ENCODE assay signal across 35 cellular contexts in genomic region chr6:163014736-163015135, GRCh38.
"Had no signal": no experiment of that assay in that cellular context is flagged by ENCODE, and none has a peak within 500 bp of the region (broad histone marks: within the 10 kb centered on the region; RNA-seq: fewer than 3 reads in every experiment).

No MANE protein-coding gene starts in this region.

- H3K4me1 Mint-ChIP-seq: activated B cell treated with CpG ODN at 0.5 μM for 24 hours; activated CD4-positive, alpha-beta T cell treated with anti-CD3 and anti-CD28 coated beads, Interleukin-2, amount 10 ng/mL, durations not matched to agents 24 days and 14 days; activated CD8-positive, alpha-beta memory T cell treated with anti-CD3 and anti-CD28 coated beads, Interleukin-2, amount 10 ng/mL, durations not matched to agents 7 days and 5 days; activated naive CD4-positive, alpha-beta T cell treated with anti-CD3 and anti-CD28 coated beads, Interleukin-2, amount 50 U/mL, for 24 hours; activated naive CD8-positive, alpha-beta T cell treated with anti-CD3 and anti-CD28 coated beads for 36 hours; activated naive CD8-positive, alpha-beta T cell treated with anti-CD3 and anti-CD28 coated beads, Interleukin-2, amount 50 U/mL, for 24 hours; central memory CD8-positive, alpha-beta T cell; T-helper 17 cell had no signal

- H3K27ac Mint-ChIP-seq: activated B cell treated with CpG ODN at 0.5 μM for 24 hours; activated CD4-positive, alpha-beta memory T cell treated with anti-CD3 and anti-CD28 coated beads for 36 hours; activated CD4-positive, alpha-beta T cell treated with anti-CD3 and anti-CD28 coated beads, Interleukin-2, amount 10 ng/mL, durations not matched to agents 24 days and 14 days; activated CD8-positive, alpha-beta memory T cell treated with anti-CD3 and anti-CD28 coated beads, Interleukin-2, amount 10 ng/mL, durations not matched to agents 7 days and 5 days; activated CD8-positive, alpha-beta T cell treated with anti-CD3 and anti-CD28 coated beads, Interleukin-2, amount 10 ng/mL, durations not matched to agents 7 days and 5 days; activated naive CD4-positive, alpha-beta T cell treated with anti-CD3 and anti-CD28 coated beads for 36 hours; activated naive CD4-positive, alpha-beta T cell treated with anti-CD3 and anti-CD28 coated beads, Interleukin-2, amount 50 U/mL, for 24 hours; activated naive CD8-positive, alpha-beta T cell treated with anti-CD3 and anti-CD28 coated beads for 36 hours; activated naive CD8-positive, alpha-beta T cell treated with anti-CD3 and anti-CD28 coated beads, Interleukin-2, amount 50 U/mL, for 24 hours; activated T-helper 1 cell treated with anti-CD3 and anti-CD28 coated beads, Interleukin-12 subunit alpha, Interleukin-12 subunit beta, Interleukin-2, Interleukin-4 antibody, amounts not matched to agents 30 ng/mL and 10 ng/mL and 1 ng/mL, durations not matched to agents 14 hours and 24 hours and 36 hours; activated T-helper 2 cell treated with anti-CD3 and anti-CD28 coated beads, Interferon-gamma antibody, Interleukin-2, Interleukin-4, amounts not matched to agents 10 μg/mL and 5 μg/mL and 100 μg/mL, durations not matched to agents 14 hours and 24 hours and 36 hours; effector memory CD8-positive, alpha-beta T cell; T-helper 17 cell; T-helper 2 cell treated with Interferon-gamma antibody and Interleukin-4, amounts not matched to agents 5 μg/mL and 100 μg/mL, for 36 hours had no signal

- H3K79me2 ChIP-seq: hepatocyte had no signal

- H3K27me3 ChIP-seq: ascending aorta, brain microvascular endothelial cell, esophagus squamous epithelium, gastroesophageal sphincter, heart right ventricle, hepatocyte had no signal

- H3K27ac ChIP-seq: ascending aorta, brain microvascular endothelial cell, epithelial cell of prostate, esophagus squamous epithelium, gastroesophageal sphincter, heart right ventricle, hepatocyte, WERI-Rb-1 had no signal

- DNase-seq: activated B cell treated with CpG ODN at 0.5 μM for 24 hours; activated CD4-positive, alpha-beta memory T cell treated with anti-CD3 and anti-CD28 coated beads for 36 hours; activated CD4-positive, alpha-beta T cell treated with anti-CD3 and anti-CD28 coated beads, Interleukin-2, amount 10 ng/mL, durations not matched to agents 24 days and 14 days; activated CD8-positive, alpha-beta memory T cell treated with anti-CD3 and anti-CD28 coated beads, Interleukin-2, amount 10 ng/mL, durations not matched to agents 7 days and 5 days; activated CD8-positive, alpha-beta memory T cell treated with anti-CD3 and anti-CD28 coated beads, Interleukin-2, amount 50 U/mL, for 4 hours; activated CD8-positive, alpha-beta T cell treated with anti-CD3 and anti-CD28 coated beads, Interleukin-2, amount 10 ng/mL, durations not matched to agents 7 days and 5 days; activated effector memory CD4-positive, alpha-beta T cell treated with anti-CD3 and anti-CD28 coated beads, Interleukin-2, amount 50 U/mL, for 16 hours; activated naive CD4-positive, alpha-beta T cell treated with anti-CD3 and anti-CD28 coated beads for 36 hours; activated naive CD8-positive, alpha-beta T cell treated with anti-CD3 and anti-CD28 coated beads for 36 hours; activated naive CD8-positive, alpha-beta T cell treated with anti-CD3 and anti-CD28 coated beads, Interleukin-2, amount 50 U/mL, for 24 hours; activated T-cell treated with anti-CD3 and anti-CD28 coated beads, Interleukin-2, amount 50 U/mL, for 1 hour; activated T-cell treated with anti-CD3 and anti-CD28 coated beads, Interleukin-2, amount 50 U/mL, for 48 hours; brain microvascular endothelial cell; cortex of kidney; dermis blood vessel endothelial cell; effector CD4-positive, alpha-beta T cell; effector memory CD8-positive, alpha-beta T cell; esophagus squamous epithelium; heart right ventricle; T-helper 1 cell; T-helper 17 cell; T1000; WERI-Rb-1 had no signal

- H3K9me3 ChIP-seq: ascending aorta, esophagus squamous epithelium, gastroesophageal sphincter had no signal

- ATAC-seq: activated CD4-positive, CD25-positive, alpha-beta regulatory T cell treated with anti-CD3 and anti-CD28 coated beads, Interleukin-2, amount 50 U/mL, for 24 hours; activated CD8-positive, alpha-beta memory T cell treated with anti-CD3 and anti-CD28 coated beads, Interleukin-2, amount 10 ng/mL, durations not matched to agents 7 days and 5 days; activated CD8-positive, alpha-beta T cell treated with anti-CD3 and anti-CD28 coated beads, Interleukin-2, amount 10 ng/mL, durations not matched to agents 7 days and 5 days; activated naive CD8-positive, alpha-beta T cell treated with anti-CD3 and anti-CD28 coated beads, Interleukin-2, amount 50 U/mL, for 24 hours; effector memory CD8-positive, alpha-beta T cell; gastroesophageal sphincter; heart right ventricle; T-helper 17 cell had no signal

- H3K36me3 ChIP-seq: ascending aorta, brain microvascular endothelial cell, esophagus squamous epithelium, gastroesophageal sphincter, heart right ventricle, WERI-Rb-1 had no signal

- H3K9me3 Mint-ChIP-seq: activated B cell treated with CpG ODN at 0.5 μM for 24 hours; activated CD4-positive, alpha-beta T cell treated with anti-CD3 and anti-CD28 coated beads, Interleukin-2, amount 10 ng/mL, durations not matched to agents 24 days and 14 days; activated T-helper 1 cell treated with anti-CD3 and anti-CD28 coated beads, Interleukin-12 subunit alpha, Interleukin-12 subunit beta, Interleukin-2, Interleukin-4 antibody, amounts not matched to agents 30 ng/mL and 10 ng/mL and 1 ng/mL, durations not matched to agents 14 hours and 24 hours and 36 hours; T-helper 2 cell treated with Interferon-gamma antibody and Interleukin-4, amounts not matched to agents 5 μg/mL and 100 μg/mL, for 36 hours had no signal

- H3K4me2 ChIP-seq: hepatocyte had no signal

- H3K36me3 Mint-ChIP-seq: activated CD4-positive, alpha-beta memory T cell treated with anti-CD3 and anti-CD28 coated beads for 36 hours; activated CD8-positive, alpha-beta memory T cell treated with anti-CD3 and anti-CD28 coated beads, Interleukin-2, amount 10 ng/mL, durations not matched to agents 7 days and 5 days; activated naive CD4-positive, alpha-beta T cell treated with anti-CD3 and anti-CD28 coated beads, Interleukin-2, amount 50 U/mL, for 24 hours; activated naive CD8-positive, alpha-beta T cell treated with anti-CD3 and anti-CD28 coated beads for 36 hours had no signal

- H3K4me3 ChIP-seq: ascending aorta, esophagus squamous epithelium, gastroesophageal sphincter, heart right ventricle, hepatocyte had no signal

- H2AFZ ChIP-seq: hepatocyte had no signal

- H3K27me3 Mint-ChIP-seq: activated B cell treated with CpG ODN at 0.5 μM for 24 hours; activated CD4-positive, alpha-beta memory T cell treated with anti-CD3 and anti-CD28 coated beads for 36 hours; activated CD4-positive, alpha-beta T cell treated with anti-CD3 and anti-CD28 coated beads, Interleukin-2, amount 10 ng/mL, durations not matched to agents 24 days and 14 days; activated CD8-positive, alpha-beta memory T cell treated with anti-CD3 and anti-CD28 coated beads, Interleukin-2, amount 10 ng/mL, durations not matched to agents 7 days and 5 days; activated naive CD4-positive, alpha-beta T cell treated with anti-CD3 and anti-CD28 coated beads, Interleukin-2, amount 50 U/mL, for 24 hours; activated naive CD8-positive, alpha-beta T cell treated with anti-CD3 and anti-CD28 coated beads for 36 hours; activated naive CD8-positive, alpha-beta T cell treated with anti-CD3 and anti-CD28 coated beads, Interleukin-2, amount 50 U/mL, for 24 hours; central memory CD8-positive, alpha-beta T cell; T-helper 17 cell had no signal

- H3K4me3 Mint-ChIP-seq: activated B cell treated with CpG ODN at 0.5 μM for 24 hours; activated CD4-positive, alpha-beta memory T cell treated with anti-CD3 and anti-CD28 coated beads for 36 hours; activated CD4-positive, alpha-beta T cell treated with anti-CD3 and anti-CD28 coated beads, Interleukin-2, amount 10 ng/mL, durations not matched to agents 24 days and 14 days; activated CD8-positive, alpha-beta memory T cell treated with anti-CD3 and anti-CD28 coated beads, Interleukin-2, amount 10 ng/mL, durations not matched to agents 7 days and 5 days; activated CD8-positive, alpha-beta T cell treated with anti-CD3 and anti-CD28 coated beads, Interleukin-2, amount 10 ng/mL, durations not matched to agents 7 days and 5 days; activated naive CD4-positive, alpha-beta T cell treated with anti-CD3 and anti-CD28 coated beads for 36 hours; activated naive CD4-positive, alpha-beta T cell treated with anti-CD3 and anti-CD28 coated beads, Interleukin-2, amount 50 U/mL, for 24 hours; activated naive CD8-positive, alpha-beta T cell treated with anti-CD3 and anti-CD28 coated beads for 36 hours; activated naive CD8-positive, alpha-beta T cell treated with anti-CD3 and anti-CD28 coated beads, Interleukin-2, amount 50 U/mL, for 24 hours; activated T-helper 1 cell treated with anti-CD3 and anti-CD28 coated beads, Interleukin-12 subunit alpha, Interleukin-12 subunit beta, Interleukin-2, Interleukin-4 antibody, amounts not matched to agents 30 ng/mL and 10 ng/mL and 1 ng/mL, durations not matched to agents 14 hours and 24 hours and 36 hours; central memory CD8-positive, alpha-beta T cell; effector memory CD8-positive, alpha-beta T cell; T-helper 17 cell; T-helper 2 cell treated with Interferon-gamma antibody and Interleukin-4, amounts not matched to agents 5 μg/mL and 100 μg/mL, for 36 hours had no signal

- FAIRE-seq: bronchial epithelial cell, endothelial cell of umbilical vein had no signal

- H3K4me1 ChIP-seq: ascending aorta, esophagus squamous epithelium, gastroesophageal sphincter had no signal
